In genomic region chr6:112037783-112038216, GRCh38 we compare ENCODE assay signal across 9 cellular contexts. TPM values are rescaled to one million over a fixed set of nuclear protein-coding genes. Genes with fewer than 3 reads are reported as not detected.
DNase-seq lines count a peak whose midpoint lies in the region; ATAC-seq, FAIRE-seq and TF ChIP-seq lines count a peak whose summit lies in the region.
"Had no signal": no experiment of that assay in that cellular context is flagged by ENCODE, and none has a peak within 500 bp of the region (broad histone marks: within the 10 kb centered on the region; RNA-seq: fewer than 3 reads in every experiment).

No MANE protein-coding gene starts in this region.

- H3K36me3 Mint-ChIP-seq in endothelial cell (ENCODE audit: low read depth, unreplicated experiment), result no peaks in the 10 kb centered on the region

- H3K9me3 ChIP-seq in HepG2 (ENCODE audit: low read length) (no peaks in the 10 kb centered on the region), right lobe of liver (no peaks in the 10 kb centered on the region), vagina (no peaks in the 10 kb centered on the region)

- DNase-seq in HepG2 (ENCODE audit: low spot score) (no peak), right lobe of liver (no peak), bronchial epithelial cell (ENCODE audit: low read depth) (peak; percentile 51), medulla oblongata (ENCODE audit: extremely low spot score) (peak; percentile 81), vagina (ENCODE audit: extremely low spot score in 2 of 2) (peak in 1 of 2 donors; percentile 96), left lobe of liver (ENCODE audit: low spot score) (no peak), NCI-H2029 treated with DMSO at 0.1 percent for 48 hours (lab: John Stamatoyannopoulos, UW) (no peak), endothelial cell (ENCODE audit: low spot score) (no peak)
- DNase-seq: DND-41 had no signal

- POLR2A ChIA-PET in HepG2 (lab: Yijun Ruan, JAX), result no interaction called here

- in situ Hi-C loops in HepG2 (cut with HindIII; ENCODE audit: extremely low pct_ligation_motif_present, low pct_unique_long_range_greater_than_20kb), result no loop called here

- no peak overlapping the region for H2AFZ ChIP-seq in HepG2 (ENCODE audit: low read length)

- TF ChIP-seq POLR2A in HepG2 (IDR thresholded peaks at IDR 0.05; ENCODE audit: insufficient read depth in 1 of 2, low read depth in 2 of 2, low read length in 2 of 2), result no peak
- no peak for TF ChIP-seq POLR2A in right lobe of liver (IDR thresholded peaks at IDR 0.05)
- TF ChIP-seq POLR2A in vagina (IDR thresholded peaks at IDR 0.05), result no peak

- no peak overlapping the region for H3K4me3 Mint-ChIP-seq in endothelial cell (ENCODE audit: unreplicated experiment)

- no peak for ATAC-seq in HepG2
- ATAC-seq in right lobe of liver, result no peak
- ATAC-seq in left lobe of liver, result no peak

- H3K4me3 ChIP-seq in HepG2 (replicated peaks in 1 of 3; ENCODE audit: insufficient read depth in 1 of 3, low read depth in 2 of 3, low read length in 3 of 3), result no peak overlapping the region
- H3K4me3 ChIP-seq in right lobe of liver, result no peak overlapping the region
- H3K4me3 ChIP-seq in bronchial epithelial cell (ENCODE audit: low read depth, low read length), result no peak overlapping the region
- no peak overlapping the region for H3K4me3 ChIP-seq in vagina

- H3K36me3 ChIP-seq in HepG2 (replicated peaks in 1 of 2; ENCODE audit: control insufficient read depth in 1 of 2, insufficient read depth in 2 of 2, low read length in 2 of 2) (no peaks in the 10 kb centered on the region), right lobe of liver (no peaks in the 10 kb centered on the region), bronchial epithelial cell (ENCODE audit: control insufficient read depth, insufficient read depth, low read length) (no peaks in the 10 kb centered on the region), vagina (no peaks in the 10 kb centered on the region)

- H3K4me1 Mint-ChIP-seq in endothelial cell (ENCODE audit: unreplicated experiment), result peaks cover 46% of the 10 kb centered on the region

- no TSS peak for BruUV-seq in HepG2 (replicated peaks; lab: Mats Ljungman, UMichigan)

- H4K20me1 ChIP-seq in HepG2 (ENCODE audit: insufficient read depth, low read length), result no peaks in the 10 kb centered on the region

- H3K4me2 ChIP-seq in HepG2 (ENCODE audit: low read depth, low read length), result no peak overlapping the region

- H3K79me2 ChIP-seq in HepG2 (ENCODE audit: insufficient read depth, low read length), result no peaks in the 10 kb centered on the region

- TF ChIP-seq EP300 in HepG2 (IDR thresholded peaks at IDR 0.05; ENCODE audit: low read depth in 2 of 2, low read length in 2 of 2) (no peak), HepG2 (CRISPR knock-in tag; IDR thresholded peaks at IDR 0.05; ENCODE audit: borderline replicate concordance) (no peak)

- H3K27ac Mint-ChIP-seq in endothelial cell (ENCODE audit: unreplicated experiment), result no peak overlapping the region

- intact Hi-C loops in HepG2 (cut with micrococcal nuclease; ENCODE audit: unreplicated experiment), result no loop called here
- intact Hi-C loops in right lobe of liver (cut with DNase I), result no loop called here
- intact Hi-C loops in vagina (cut with DNase I), result loop anchor here (5.0 to 10.0 kb wide), 3 partner anchors 40 to 555 kb away; partner anchors contain the start of genes REV3L and TRAF3IP2

- H3K9me3 Mint-ChIP-seq in endothelial cell (ENCODE audit: unreplicated experiment), result no peaks in the 10 kb centered on the region

- H3K27ac ChIP-seq in HepG2 (ENCODE audit: extremely low read length, insufficient read depth, low read length) (no peak overlapping the region), right lobe of liver (no peak overlapping the region), vagina (peak overlapping the region; percentile 91)

- WGBS in HepG2 (ENCODE audit: low lambda C conversion rate), result 65% methylated on average over 8 of the region's 8 CpGs
- 63% methylated on average over 8 of the region's 8 CpGs for WGBS in right lobe of liver (ENCODE audit: insufficient coverage, low coverage, low lambda C conversion rate, missing lambda C conversion rate)

- FAIRE-seq in HepG2 (lab: Jason Lieb, UNC) (no peak), bronchial epithelial cell (lab: Jason Lieb, UNC) (no peak)

- no peak for TF ChIP-seq RAD21 in HepG2 (CRISPR knock-in tag; IDR thresholded peaks at IDR 0.05)

- peaks cover 0 to 10% of the 10 kb centered on the region in 2 experiments; a peak in 3 of 5 replicates for H3K27me3 ChIP-seq in HepG2 (ENCODE audit: control insufficient read depth in 1 of 2, insufficient read depth in 2 of 2, low read length in 2 of 2)
- no peaks in the 10 kb centered on the region for H3K27me3 ChIP-seq in right lobe of liver
- H3K27me3 ChIP-seq in bronchial epithelial cell (ENCODE audit: control insufficient read depth, insufficient read depth, low read length), result no peaks in the 10 kb centered on the region
- H3K27me3 ChIP-seq in vagina, result no peaks in the 10 kb centered on the region

- no peaks in the 10 kb centered on the region for H3K4me1 ChIP-seq in HepG2 (ENCODE audit: insufficient read depth, low read length)
- H3K4me1 ChIP-seq in right lobe of liver, result peaks cover 0 to 3% (median 0%) of the 10 kb centered on the region in 4 donors
- peaks cover 18% of the 10 kb centered on the region for H3K4me1 ChIP-seq in vagina

- no peak overlapping the region for H3K9ac ChIP-seq in HepG2 (ENCODE audit: insufficient read depth, low read depth, low read length)

- TF ChIP-seq CTCF in HepG2 (CRISPR knock-in tag; IDR thresholded peaks at IDR 0.05) (no peak), right lobe of liver (IDR thresholded peaks at IDR 0.05) (no peak), bronchial epithelial cell (IDR thresholded peaks at IDR 0.05; ENCODE audit: insufficient read depth, low read length, severe bottlenecking) (no peak), vagina (IDR thresholded peaks at IDR 0.05) (no peak), endothelial cell (IDR thresholded peaks at IDR 0.05; ENCODE audit: unreplicated experiment) (no peak)

- CTCF ChIA-PET in HepG2 (lab: Yijun Ruan, JAX; ENCODE audit: low intra/inter-chr PET ratio, low total read pairs), result no interaction called here

- H3K27me3 Mint-ChIP-seq in endothelial cell (ENCODE audit: unreplicated experiment), result peaks cover 2% of the 10 kb centered on the region

RNA-seq across cellular contexts. Expression of gene CCN6, which starts 16.1 kb away (rescaled TPM):
- not detected in 2 replicates for total RNA-seq in HepG2 (2016; rRNA removed; fragmentation: Illumina TruSeq; extraction: Trizol)
- not detected in 2 replicates for total RNA-seq in HepG2 (2016; cell fraction: cytosol; rRNA removed; fragmentation: Illumina TruSeq; extraction: Trizol; ENCODE audit: low read depth)
- not detected in 2 replicates for total RNA-seq in HepG2 (2016; cell fraction: insoluble cytoplasmic fraction; rRNA removed; fragmentation: Illumina TruSeq; extraction: Trizol)
- not detected in 2 replicates for total RNA-seq in HepG2 (2016; cell fraction: membrane; rRNA removed; fragmentation: Illumina TruSeq; extraction: Trizol)
- not detected in 2 replicates for total RNA-seq in HepG2 (2016; cell fraction: nucleus; rRNA removed; fragmentation: Illumina TruSeq; extraction: Trizol)
- 0.10 TPM in 1 of 2 replicates, not detected in the other for polyA plus RNA-seq in HepG2 (2011; rRNA removed)
- polyA plus RNA-seq in HepG2 (2011; cell fraction: cytosol; rRNA removed), result 0.10 and 0.21 TPM in 2 replicates
- 0.17 TPM in 1 of 2 replicates, not detected in the other for polyA plus RNA-seq in HepG2 (2011; cell fraction: nucleus; rRNA removed)
- 0.11 and 0.17 TPM in 2 replicates for polyA plus RNA-seq in HepG2 (2012)
- not detected in 2 replicates for polyA plus RNA-seq in HepG2 (2016; cell fraction: cytosol; fragmentation: Illumina TruSeq; extraction: Trizol; ENCODE audit: low read depth)
- polyA plus RNA-seq in HepG2 (2016; cell fraction: insoluble cytoplasmic fraction; fragmentation: Illumina TruSeq; extraction: Trizol; ENCODE audit: low read depth), result not detected in 2 replicates
- not detected in 2 replicates for polyA plus RNA-seq in HepG2 (2016; cell fraction: membrane; fragmentation: Illumina TruSeq; extraction: Trizol; ENCODE audit: low read depth)
- not detected in 2 replicates for polyA plus RNA-seq in HepG2 (2016; cell fraction: nucleus; fragmentation: Illumina TruSeq; extraction: Trizol; ENCODE audit: insufficient read depth, low read depth)
- polyA minus RNA-seq in HepG2 (2011; rRNA and poly(A)+ RNA removed; ENCODE audit: low replicate concordance), result not detected in 2 replicates
- polyA minus RNA-seq in HepG2 (2011; cell fraction: cytosol; rRNA and poly(A)+ RNA removed), result not detected in 2 replicates
- polyA minus RNA-seq in HepG2 (2011; cell fraction: nucleus; rRNA and poly(A)+ RNA removed), result not detected in 2 replicates
- total RNA-seq in right lobe of liver, result not detected
- total RNA-seq in bronchial epithelial cell, result not detected in 2 replicates
- total RNA-seq in vagina, result not detected
- total RNA-seq in left lobe of liver, result not detected
- total RNA-seq in endothelial cell (ENCODE audit: unreplicated experiment), result not detected

RNA-seq across cellular contexts. Expression of gene TUBE1, which starts 49.5 kb away (rescaled TPM):
- total RNA-seq in HepG2 (2016; rRNA removed; fragmentation: Illumina TruSeq; extraction: Trizol) (20.8 and 22.6 TPM in 2 replicates), right lobe of liver (10 to 100 TPM; 16.2 to 38.0 (median 27.7) TPM), bronchial epithelial cell (33.4 and 41.1 TPM in 2 replicates), vagina (38.8 TPM), left lobe of liver (31.9 TPM), endothelial cell (ENCODE audit: unreplicated experiment) (13.7 TPM)
- total RNA-seq in HepG2 (2016; cell fraction: cytosol; rRNA removed; fragmentation: Illumina TruSeq; extraction: Trizol; ENCODE audit: low read depth), result 7.3 and 7.4 TPM in 2 replicates
- total RNA-seq in HepG2 (2016; cell fraction: insoluble cytoplasmic fraction; rRNA removed; fragmentation: Illumina TruSeq; extraction: Trizol), result 22.6 and 24.2 TPM in 2 replicates
- 13.3 and 14.4 TPM in 2 replicates for total RNA-seq in HepG2 (2016; cell fraction: membrane; rRNA removed; fragmentation: Illumina TruSeq; extraction: Trizol)
- 35.6 and 36.6 TPM in 2 replicates for total RNA-seq in HepG2 (2016; cell fraction: nucleus; rRNA removed; fragmentation: Illumina TruSeq; extraction: Trizol)
- 17.1 and 17.3 TPM in 2 replicates for polyA plus RNA-seq in HepG2 (2011; rRNA removed)
- 5.0 and 6.6 TPM in 2 replicates for polyA plus RNA-seq in HepG2 (2011; cell fraction: cytosol; rRNA removed)
- 22.2 and 28.1 TPM in 2 replicates for polyA plus RNA-seq in HepG2 (2011; cell fraction: nucleus; rRNA removed)
- polyA plus RNA-seq in HepG2 (2012), result 11.8 and 13.5 TPM in 2 replicates
- polyA plus RNA-seq in HepG2 (2016; cell fraction: cytosol; fragmentation: Illumina TruSeq; extraction: Trizol; ENCODE audit: low read depth), result 3.4 and 5.1 TPM in 2 replicates
- polyA plus RNA-seq in HepG2 (2016; cell fraction: insoluble cytoplasmic fraction; fragmentation: Illumina TruSeq; extraction: Trizol; ENCODE audit: low read depth), result 16.1 and 19.1 TPM in 2 replicates
- polyA plus RNA-seq in HepG2 (2016; cell fraction: membrane; fragmentation: Illumina TruSeq; extraction: Trizol; ENCODE audit: low read depth), result 5.3 and 8.3 TPM in 2 replicates
- polyA plus RNA-seq in HepG2 (2016; cell fraction: nucleus; fragmentation: Illumina TruSeq; extraction: Trizol; ENCODE audit: insufficient read depth, low read depth), result 48.4 and 49.1 TPM in 2 replicates
- polyA minus RNA-seq in HepG2 (2011; rRNA and poly(A)+ RNA removed; ENCODE audit: low replicate concordance), result 5.7 and 6.5 TPM in 2 replicates
- 4.7 and 5.2 TPM in 2 replicates for polyA minus RNA-seq in HepG2 (2011; cell fraction: cytosol; rRNA and poly(A)+ RNA removed)
- 59.6 and 64.6 TPM in 2 replicates for polyA minus RNA-seq in HepG2 (2011; cell fraction: nucleus; rRNA and poly(A)+ RNA removed)

RNA-seq across cellular contexts. Expression of gene FAM229B, which starts 49.6 kb away (rescaled TPM):
- total RNA-seq in HepG2 (2016; rRNA removed; fragmentation: Illumina TruSeq; extraction: Trizol) (19.5 and 23.7 TPM in 2 replicates), right lobe of liver (10 to 100 TPM in 2 of 6 experiments, 1 to 10 TPM in 4; 6.3 to 13.9 (median 9.1) TPM), bronchial epithelial cell (1.6 and 4.0 TPM in 2 replicates), vagina (11.0 TPM), left lobe of liver (13.6 TPM), endothelial cell (ENCODE audit: unreplicated experiment) (20.9 TPM)
- total RNA-seq in HepG2 (2016; cell fraction: cytosol; rRNA removed; fragmentation: Illumina TruSeq; extraction: Trizol; ENCODE audit: low read depth), result 15.4 and 22.2 TPM in 2 replicates
- 15.5 and 25.0 TPM in 2 replicates for total RNA-seq in HepG2 (2016; cell fraction: insoluble cytoplasmic fraction; rRNA removed; fragmentation: Illumina TruSeq; extraction: Trizol)
- total RNA-seq in HepG2 (2016; cell fraction: membrane; rRNA removed; fragmentation: Illumina TruSeq; extraction: Trizol), result 19.0 and 23.1 TPM in 2 replicates
- total RNA-seq in HepG2 (2016; cell fraction: nucleus; rRNA removed; fragmentation: Illumina TruSeq; extraction: Trizol), result 6.9 and 8.1 TPM in 2 replicates
- polyA plus RNA-seq in HepG2 (2011; rRNA removed), result 8.8 and 11.3 TPM in 2 replicates
- polyA plus RNA-seq in HepG2 (2011; cell fraction: cytosol; rRNA removed), result 4.6 and 5.4 TPM in 2 replicates
- 1.2 and 3.0 TPM in 2 replicates for polyA plus RNA-seq in HepG2 (2011; cell fraction: nucleus; rRNA removed)
- 6.8 and 9.1 TPM in 2 replicates for polyA plus RNA-seq in HepG2 (2012)
- 13.1 and 23.5 TPM in 2 replicates for polyA plus RNA-seq in HepG2 (2016; cell fraction: cytosol; fragmentation: Illumina TruSeq; extraction: Trizol; ENCODE audit: low read depth)
- 18.0 and 19.3 TPM in 2 replicates for polyA plus RNA-seq in HepG2 (2016; cell fraction: insoluble cytoplasmic fraction; fragmentation: Illumina TruSeq; extraction: Trizol; ENCODE audit: low read depth)
- polyA plus RNA-seq in HepG2 (2016; cell fraction: membrane; fragmentation: Illumina TruSeq; extraction: Trizol; ENCODE audit: low read depth), result 10.6 and 16.7 TPM in 2 replicates
- 8.0 and 9.9 TPM in 2 replicates for polyA plus RNA-seq in HepG2 (2016; cell fraction: nucleus; fragmentation: Illumina TruSeq; extraction: Trizol; ENCODE audit: insufficient read depth, low read depth)
- 0.58 and 1.4 TPM in 2 replicates for polyA minus RNA-seq in HepG2 (2011; rRNA and poly(A)+ RNA removed; ENCODE audit: low replicate concordance)
- polyA minus RNA-seq in HepG2 (2011; cell fraction: cytosol; rRNA and poly(A)+ RNA removed), result 1.2 and 1.5 TPM in 2 replicates
- polyA minus RNA-seq in HepG2 (2011; cell fraction: nucleus; rRNA and poly(A)+ RNA removed), result 1.5 and 2.0 TPM in 2 replicates

Comparison
In these comparisons a context has a peak if more than half of its experiments do, and no peak if none do; other contexts are left out.
1. DNase-seq: peak in bronchial epithelial cell (single experiment) and medulla oblongata (single experiment); none in HepG2 (single experiment), right lobe of liver (0 of 3), left lobe of liver (single experiment), NCI-H2029 treated with DMSO at 0.1 percent for 48 hours (single experiment) and endothelial cell (single experiment).